Comparison of ENCODE assay signal across 8 cellular contexts in genomic region chr1:50959303-50959912, GRCh38. TPM values are rescaled to one million over a fixed set of nuclear protein-coding genes. Genes with fewer than 3 reads are reported as not detected.
DNase-seq lines count a peak whose midpoint lies in the region; TF ChIP-seq lines count a peak whose summit lies in the region.

No MANE protein-coding gene starts in this region.

- no peaks in the 10 kb centered on the region for H3K36me3 Mint-ChIP-seq in IgD-negative memory B cell

- no peaks in the 10 kb centered on the region for H3K4me1 ChIP-seq in ovary (ENCODE audit: insufficient read depth)

- H3K4me3 ChIP-seq in GM12865 (ENCODE audit: low read depth, low read length): peak overlapping the region; percentile 88
- H3K4me3 ChIP-seq in fibroblast of villous mesenchyme (ENCODE audit: low read depth, low read length): peak overlapping the region; percentile 95
- peak overlapping the region; percentile 70 for H3K4me3 ChIP-seq in ovary

- no peaks in the 10 kb centered on the region for H3K27me3 Mint-ChIP-seq in IgD-negative memory B cell

- TF ChIP-seq CTCF in GM12865 (IDR thresholded peaks at IDR 0.05; ENCODE audit: insufficient read depth, low read depth, low read length, missing control alignments) (no peak), fibroblast of villous mesenchyme (IDR thresholded peaks at IDR 0.05; ENCODE audit: insufficient read depth, low read depth, low read length) (no peak), ovary (IDR thresholded peaks at IDR 0.05) (no peak)

- no peaks in the 10 kb centered on the region for H3K27me3 ChIP-seq in ovary

- H3K9me3 ChIP-seq in ovary: no peaks in the 10 kb centered on the region

- no peak for TF ChIP-seq EP300 in ovary (IDR thresholded peaks at IDR 0.05)

- no peak for TF ChIP-seq POLR2A in ovary (IDR thresholded peaks at IDR 0.05)

- H3K4me1 Mint-ChIP-seq in IgD-negative memory B cell: peaks cover 17 to 25% (median 20%) of the 10 kb centered on the region in 3 donors

- no peaks in the 10 kb centered on the region for H3K9me3 Mint-ChIP-seq in IgD-negative memory B cell

- H3K27ac ChIP-seq in ovary: peak overlapping the region in 1 of 2 donors; percentile 71

- intact Hi-C loops in ovary (cut with DNase I): no loop called here

- no peaks in the 10 kb centered on the region for H3K36me3 ChIP-seq in ovary

- 1 to 2% (median 1%) methylated on average over 17 to 38 of the region's 38 CpGs for WGBS in ovary, 3 donors

- peak overlapping the region; percentile 88 to 96 (median 92) for H3K4me3 Mint-ChIP-seq in IgD-negative memory B cell

- peak; percentile 22 for DNase-seq in Ammon's horn (ENCODE audit: low spot score)
- DNase-seq in GM12865 (ENCODE audit: low read depth): peak; percentile 18
- peak; percentile 26 to 30 for DNase-seq in activated CD4-positive, alpha-beta T cell treated with anti-CD3 and anti-CD28 coated beads, Interleukin-2, amount 50 U/mL, for 4 hours
- peak; percentile 33 for DNase-seq in fibroblast of villous mesenchyme (ENCODE audit: low read depth)
- peak in 4 of 5 donors; percentile 28 to 60 (median 37) for DNase-seq in ovary
- DNase-seq in retina: no peak
- DNase-seq in AG20443 (ENCODE audit: low spot score): no peak

- peak overlapping the region; percentile 63 to 91 (median 64) for H3K27ac Mint-ChIP-seq in IgD-negative memory B cell

RNA-seq across cellular contexts. Expression of gene FAF1, which starts 0.7 kb away (rescaled TPM):
- polyA plus RNA-seq in IgD-negative memory B cell (26.3 TPM), ovary (10 to 100 TPM; 32.8 to 67.6 TPM)
- total RNA-seq in fibroblast of villous mesenchyme (41.2 and 55.7 TPM in 2 replicates), ovary (10 to 100 TPM; 23.1 to 76.0 (median 57.1) TPM)

RNA-seq across cellular contexts. Expression of gene CDKN2C, which starts 10.6 kb away (rescaled TPM):
- polyA plus RNA-seq in IgD-negative memory B cell: 6.0 TPM
- total RNA-seq in fibroblast of villous mesenchyme: 18.0 and 19.0 TPM in 2 replicates
- total RNA-seq in ovary: 10 to 100 TPM; 17.4 to 49.2 (median 32.7) TPM
- polyA plus RNA-seq in ovary: 10 to 100 TPM; 46.7 to 65.6 TPM

Comparison
In these comparisons a context has a peak if more than half of its experiments do, and no peak if none do; other contexts are left out.
1. DNase-seq: peak in Ammon's horn (single experiment), GM12865 (single experiment), activated CD4-positive, alpha-beta T cell treated with anti-CD3 and anti-CD28 coated beads, Interleukin-2, amount 50 U/mL, for 4 hours (2 of 2), fibroblast of villous mesenchyme (single experiment) and ovary (4 of 5); none in retina (single experiment) and AG20443 (single experiment).
2. Peak in every context shown above with its lines, with median percentiles within 50 percentile points of each other: H3K4me3 ChIP-seq.